Comparison of ENCODE assay signal across 1 cellular context in the genomic region with DNA sequence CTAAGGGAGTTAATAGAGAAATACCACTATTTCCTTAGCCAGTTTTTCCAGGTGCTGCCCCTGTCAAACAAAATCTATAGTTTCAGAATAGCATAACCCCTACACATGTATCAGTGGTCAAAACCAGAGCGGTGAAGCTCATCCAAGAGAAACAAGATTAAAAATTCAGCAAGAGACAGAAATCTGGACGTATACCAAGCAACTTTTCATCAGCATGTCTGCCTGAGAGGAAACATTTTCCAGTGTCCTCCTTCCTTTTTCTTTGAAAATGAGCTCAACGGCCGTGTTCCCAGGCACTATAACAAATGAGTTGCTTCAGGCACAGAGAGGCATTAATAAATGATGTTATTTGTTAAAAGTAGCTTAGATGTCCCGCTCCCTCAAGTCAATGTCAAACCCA.
TF ChIP-seq lines count a peak whose summit lies in the region.

No MANE protein-coding gene starts in this region.

TF ChIP-seq in WTC11, 78 proteins besides CTCF, POLR2A, EP300 and RAD21:
- TF ChIP-seq, protein P1, sequence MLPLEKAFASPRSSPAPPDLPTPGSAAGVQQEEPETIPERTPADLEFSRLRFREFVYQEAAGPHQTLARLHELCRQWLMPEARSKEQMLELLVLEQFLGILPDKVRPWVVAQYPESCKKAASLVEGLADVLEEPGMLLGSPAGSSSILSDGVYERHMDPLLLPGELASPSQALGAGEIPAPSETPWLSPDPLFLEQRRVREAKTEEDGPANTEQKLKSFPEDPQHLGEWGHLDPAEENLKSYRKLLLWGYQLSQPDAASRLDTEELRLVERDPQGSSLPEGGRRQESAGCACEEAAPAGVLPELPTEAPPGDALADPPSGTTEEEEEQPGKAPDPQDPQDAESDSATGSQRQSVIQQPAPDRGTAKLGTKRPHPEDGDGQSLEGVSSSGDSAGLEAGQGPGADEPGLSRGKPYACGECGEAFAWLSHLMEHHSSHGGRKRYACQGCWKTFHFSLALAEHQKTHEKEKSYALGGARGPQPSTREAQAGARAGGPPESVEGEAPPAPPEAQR (CRISPR knock-in tag; IDR thresholded peaks at IDR 0.05): no peak
- TF ChIP-seq, protein P2, sequence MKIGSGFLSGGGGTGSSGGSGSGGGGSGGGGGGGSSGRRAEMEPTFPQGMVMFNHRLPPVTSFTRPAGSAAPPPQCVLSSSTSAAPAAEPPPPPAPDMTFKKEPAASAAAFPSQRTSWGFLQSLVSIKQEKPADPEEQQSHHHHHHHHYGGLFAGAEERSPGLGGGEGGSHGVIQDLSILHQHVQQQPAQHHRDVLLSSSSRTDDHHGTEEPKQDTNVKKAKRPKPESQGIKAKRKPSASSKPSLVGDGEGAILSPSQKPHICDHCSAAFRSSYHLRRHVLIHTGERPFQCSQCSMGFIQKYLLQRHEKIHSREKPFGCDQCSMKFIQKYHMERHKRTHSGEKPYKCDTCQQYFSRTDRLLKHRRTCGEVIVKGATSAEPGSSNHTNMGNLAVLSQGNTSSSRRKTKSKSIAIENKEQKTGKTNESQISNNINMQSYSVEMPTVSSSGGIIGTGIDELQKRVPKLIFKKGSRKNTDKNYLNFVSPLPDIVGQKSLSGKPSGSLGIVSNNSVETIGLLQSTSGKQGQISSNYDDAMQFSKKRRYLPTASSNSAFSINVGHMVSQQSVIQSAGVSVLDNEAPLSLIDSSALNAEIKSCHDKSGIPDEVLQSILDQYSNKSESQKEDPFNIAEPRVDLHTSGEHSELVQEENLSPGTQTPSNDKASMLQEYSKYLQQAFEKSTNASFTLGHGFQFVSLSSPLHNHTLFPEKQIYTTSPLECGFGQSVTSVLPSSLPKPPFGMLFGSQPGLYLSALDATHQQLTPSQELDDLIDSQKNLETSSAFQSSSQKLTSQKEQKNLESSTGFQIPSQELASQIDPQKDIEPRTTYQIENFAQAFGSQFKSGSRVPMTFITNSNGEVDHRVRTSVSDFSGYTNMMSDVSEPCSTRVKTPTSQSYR (CRISPR knock-in tag; IDR thresholded peaks at IDR 0.05): no peak
- no peak for TF ChIP-seq FOXP1 (CRISPR knock-in tag; IDR thresholded peaks at IDR 0.05; ENCODE audit: borderline replicate concordance)
- TF ChIP-seq, protein P3, sequence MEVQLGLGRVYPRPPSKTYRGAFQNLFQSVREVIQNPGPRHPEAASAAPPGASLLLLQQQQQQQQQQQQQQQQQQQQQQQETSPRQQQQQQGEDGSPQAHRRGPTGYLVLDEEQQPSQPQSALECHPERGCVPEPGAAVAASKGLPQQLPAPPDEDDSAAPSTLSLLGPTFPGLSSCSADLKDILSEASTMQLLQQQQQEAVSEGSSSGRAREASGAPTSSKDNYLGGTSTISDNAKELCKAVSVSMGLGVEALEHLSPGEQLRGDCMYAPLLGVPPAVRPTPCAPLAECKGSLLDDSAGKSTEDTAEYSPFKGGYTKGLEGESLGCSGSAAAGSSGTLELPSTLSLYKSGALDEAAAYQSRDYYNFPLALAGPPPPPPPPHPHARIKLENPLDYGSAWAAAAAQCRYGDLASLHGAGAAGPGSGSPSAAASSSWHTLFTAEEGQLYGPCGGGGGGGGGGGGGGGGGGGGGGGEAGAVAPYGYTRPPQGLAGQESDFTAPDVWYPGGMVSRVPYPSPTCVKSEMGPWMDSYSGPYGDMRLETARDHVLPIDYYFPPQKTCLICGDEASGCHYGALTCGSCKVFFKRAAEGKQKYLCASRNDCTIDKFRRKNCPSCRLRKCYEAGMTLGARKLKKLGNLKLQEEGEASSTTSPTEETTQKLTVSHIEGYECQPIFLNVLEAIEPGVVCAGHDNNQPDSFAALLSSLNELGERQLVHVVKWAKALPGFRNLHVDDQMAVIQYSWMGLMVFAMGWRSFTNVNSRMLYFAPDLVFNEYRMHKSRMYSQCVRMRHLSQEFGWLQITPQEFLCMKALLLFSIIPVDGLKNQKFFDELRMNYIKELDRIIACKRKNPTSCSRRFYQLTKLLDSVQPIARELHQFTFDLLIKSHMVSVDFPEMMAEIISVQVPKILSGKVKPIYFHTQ (CRISPR knock-in tag; IDR thresholded peaks at IDR 0.05): no peak
- TF ChIP-seq ATF1 (CRISPR knock-in tag; IDR thresholded peaks at IDR 0.05): no peak
- TF ChIP-seq, protein P4, sequence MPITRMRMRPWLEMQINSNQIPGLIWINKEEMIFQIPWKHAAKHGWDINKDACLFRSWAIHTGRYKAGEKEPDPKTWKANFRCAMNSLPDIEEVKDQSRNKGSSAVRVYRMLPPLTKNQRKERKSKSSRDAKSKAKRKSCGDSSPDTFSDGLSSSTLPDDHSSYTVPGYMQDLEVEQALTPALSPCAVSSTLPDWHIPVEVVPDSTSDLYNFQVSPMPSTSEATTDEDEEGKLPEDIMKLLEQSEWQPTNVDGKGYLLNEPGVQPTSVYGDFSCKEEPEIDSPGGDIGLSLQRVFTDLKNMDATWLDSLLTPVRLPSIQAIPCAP (CRISPR knock-in tag; IDR thresholded peaks at IDR 0.05): no peak
- TF ChIP-seq GRHL2 (CRISPR knock-in tag; IDR thresholded peaks at IDR 0.05; ENCODE audit: insufficient replicate concordance, severe bottlenecking): no peak
- TF ChIP-seq, protein P5, sequence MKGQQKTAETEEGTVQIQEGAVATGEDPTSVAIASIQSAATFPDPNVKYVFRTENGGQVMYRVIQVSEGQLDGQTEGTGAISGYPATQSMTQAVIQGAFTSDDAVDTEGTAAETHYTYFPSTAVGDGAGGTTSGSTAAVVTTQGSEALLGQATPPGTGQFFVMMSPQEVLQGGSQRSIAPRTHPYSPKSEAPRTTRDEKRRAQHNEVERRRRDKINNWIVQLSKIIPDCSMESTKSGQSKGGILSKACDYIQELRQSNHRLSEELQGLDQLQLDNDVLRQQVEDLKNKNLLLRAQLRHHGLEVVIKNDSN (CRISPR knock-in tag; IDR thresholded peaks at IDR 0.05): no peak
- TF ChIP-seq, protein P6, sequence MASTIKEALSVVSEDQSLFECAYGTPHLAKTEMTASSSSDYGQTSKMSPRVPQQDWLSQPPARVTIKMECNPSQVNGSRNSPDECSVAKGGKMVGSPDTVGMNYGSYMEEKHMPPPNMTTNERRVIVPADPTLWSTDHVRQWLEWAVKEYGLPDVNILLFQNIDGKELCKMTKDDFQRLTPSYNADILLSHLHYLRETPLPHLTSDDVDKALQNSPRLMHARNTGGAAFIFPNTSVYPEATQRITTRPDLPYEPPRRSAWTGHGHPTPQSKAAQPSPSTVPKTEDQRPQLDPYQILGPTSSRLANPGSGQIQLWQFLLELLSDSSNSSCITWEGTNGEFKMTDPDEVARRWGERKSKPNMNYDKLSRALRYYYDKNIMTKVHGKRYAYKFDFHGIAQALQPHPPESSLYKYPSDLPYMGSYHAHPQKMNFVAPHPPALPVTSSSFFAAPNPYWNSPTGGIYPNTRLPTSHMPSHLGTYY (CRISPR knock-in tag; IDR thresholded peaks at IDR 0.05): no peak
- TF ChIP-seq, protein P7, sequence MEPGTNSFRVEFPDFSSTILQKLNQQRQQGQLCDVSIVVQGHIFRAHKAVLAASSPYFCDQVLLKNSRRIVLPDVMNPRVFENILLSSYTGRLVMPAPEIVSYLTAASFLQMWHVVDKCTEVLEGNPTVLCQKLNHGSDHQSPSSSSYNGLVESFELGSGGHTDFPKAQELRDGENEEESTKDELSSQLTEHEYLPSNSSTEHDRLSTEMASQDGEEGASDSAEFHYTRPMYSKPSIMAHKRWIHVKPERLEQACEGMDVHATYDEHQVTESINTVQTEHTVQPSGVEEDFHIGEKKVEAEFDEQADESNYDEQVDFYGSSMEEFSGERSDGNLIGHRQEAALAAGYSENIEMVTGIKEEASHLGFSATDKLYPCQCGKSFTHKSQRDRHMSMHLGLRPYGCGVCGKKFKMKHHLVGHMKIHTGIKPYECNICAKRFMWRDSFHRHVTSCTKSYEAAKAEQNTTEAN (CRISPR knock-in tag; IDR thresholded peaks at IDR 0.05): no peak
- TF ChIP-seq ZNF138 (CRISPR knock-in tag; conservative IDR thresholded peaks at IDR 0.05): no peak
- TF ChIP-seq FOXK1 (CRISPR knock-in tag; IDR thresholded peaks at IDR 0.05): no peak
- TF ChIP-seq, protein P8, sequence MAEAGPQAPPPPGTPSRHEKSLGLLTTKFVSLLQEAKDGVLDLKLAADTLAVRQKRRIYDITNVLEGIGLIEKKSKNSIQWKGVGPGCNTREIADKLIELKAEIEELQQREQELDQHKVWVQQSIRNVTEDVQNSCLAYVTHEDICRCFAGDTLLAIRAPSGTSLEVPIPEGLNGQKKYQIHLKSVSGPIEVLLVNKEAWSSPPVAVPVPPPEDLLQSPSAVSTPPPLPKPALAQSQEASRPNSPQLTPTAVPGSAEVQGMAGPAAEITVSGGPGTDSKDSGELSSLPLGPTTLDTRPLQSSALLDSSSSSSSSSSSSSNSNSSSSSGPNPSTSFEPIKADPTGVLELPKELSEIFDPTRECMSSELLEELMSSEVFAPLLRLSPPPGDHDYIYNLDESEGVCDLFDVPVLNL (CRISPR knock-in tag; IDR thresholded peaks at IDR 0.05; ENCODE audit: borderline replicate concordance, low read depth): no peak
- TF ChIP-seq, protein P9, sequence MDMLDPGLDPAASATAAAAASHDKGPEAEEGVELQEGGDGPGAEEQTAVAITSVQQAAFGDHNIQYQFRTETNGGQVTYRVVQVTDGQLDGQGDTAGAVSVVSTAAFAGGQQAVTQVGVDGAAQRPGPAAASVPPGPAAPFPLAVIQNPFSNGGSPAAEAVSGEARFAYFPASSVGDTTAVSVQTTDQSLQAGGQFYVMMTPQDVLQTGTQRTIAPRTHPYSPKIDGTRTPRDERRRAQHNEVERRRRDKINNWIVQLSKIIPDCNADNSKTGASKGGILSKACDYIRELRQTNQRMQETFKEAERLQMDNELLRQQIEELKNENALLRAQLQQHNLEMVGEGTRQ (CRISPR knock-in tag; IDR thresholded peaks at IDR 0.05): no peak
